Comparison of ENCODE assay signal across 9 cellular contexts in genomic region chr7:82690944-82691343, GRCh38.
"Had no signal": no experiment of that assay in that cellular context is flagged by ENCODE, and none has a peak within 500 bp of the region (broad histone marks: within the 10 kb centered on the region; RNA-seq: fewer than 3 reads in every experiment).

No MANE protein-coding gene starts in this region.

- FAIRE-seq: H54, HTR-8/SVneo, K562 had no signal

- H2AFZ ChIP-seq: GM23248 had no signal

- H3K36me3 ChIP-seq: HAP-1 had no signal

- H3K9me3 ChIP-seq: HAP-1 had no signal

- H3K4me1 ChIP-seq: HAP-1 had no signal

- H3K27ac ChIP-seq: GM23248 had no signal

- H3K9ac ChIP-seq: GM23248 had no signal

- H3K4me3 ChIP-seq: GM23248, HAP-1, K562 had no signal

- ATAC-seq: HCT116, K562 had no signal

- DNase-seq: GM23248, GOT3, IMR-90, KG1 had no signal
